9 cellular contexts compared by ENCODE assay signal in genomic region chr14:73463411-73463810, GRCh38. TPM values are rescaled to one million over a fixed set of nuclear protein-coding genes. Genes with fewer than 3 reads are reported as not detected.
A peak's percentile ranks its signal among the peaks of the same experiment; 100 is the strongest.
DNase-seq lines count a peak whose midpoint lies in the region; ATAC-seq and TF ChIP-seq lines count a peak whose summit lies in the region.
"Had no signal": no experiment of that assay in that cellular context is flagged by ENCODE, and none has a peak within 500 bp of the region (broad histone marks: within the 10 kb centered on the region; RNA-seq: fewer than 3 reads in every experiment).

No MANE protein-coding gene starts in this region.

- no peak overlapping the region for H3K27ac ChIP-seq in Panc1 (ENCODE audit: low read length)

- POLR2A ChIA-PET in Panc1 (lab: Charles Lee) = no interaction called here

- no peaks in the 10 kb centered on the region for H3K27me3 ChIP-seq in Panc1 (ENCODE audit: control insufficient read depth, insufficient read depth, low read length)

- H3K9me3 ChIP-seq in Panc1 (ENCODE audit: control insufficient read depth, insufficient read depth, low read depth, low read length) = no peaks in the 10 kb centered on the region

- ATAC-seq in Panc1 = no peak
- no peak for ATAC-seq in GM18873 (IDR thresholded peaks at IDR 0.05; ENCODE audit: low FRiP score, unreplicated experiment)

- H3K27me3 Mint-ChIP-seq in chondrocyte (ENCODE audit: low read depth) = no peaks in the 10 kb centered on the region
- H3K27me3 Mint-ChIP-seq: IgD-negative memory B cell had no signal

- peaks cover 68% of the 10 kb centered on the region for H3K4me1 Mint-ChIP-seq in chondrocyte (ENCODE audit: low read depth)

- DNase-seq in ELR (ENCODE audit: low read depth) (peak; percentile 97), Panc1 (ENCODE audit: low read depth, low spot score) (peak; percentile 39), chondrocyte (ENCODE audit: low spot score) (no peak), midbrain (lab: John Stamatoyannopoulos, UW) (peak; percentile 36), DMS153 (lab: John Stamatoyannopoulos, UW) (no peak), NCI-H1436 (lab: John Stamatoyannopoulos, UW) (no peak), COLO668 (lab: John Stamatoyannopoulos, UW; ENCODE audit: unreplicated experiment) (no peak)

- H3K36me3 Mint-ChIP-seq in chondrocyte (ENCODE audit: low read depth) = peaks cover under 1% of the 10 kb centered on the region
- H3K36me3 Mint-ChIP-seq: IgD-negative memory B cell had no signal

- no peak overlapping the region for H3K4me3 Mint-ChIP-seq in chondrocyte (ENCODE audit: unreplicated experiment)

- TF ChIP-seq CTCF in Panc1 (IDR thresholded peaks at IDR 0.05) = no peak
- TF ChIP-seq CTCF in chondrocyte (IDR thresholded peaks at IDR 0.05) = no peak

- H3K36me3 ChIP-seq in Panc1 (ENCODE audit: control insufficient read depth, insufficient read depth, low read length) = no peaks in the 10 kb centered on the region

- no peak overlapping the region for H3K4me3 ChIP-seq in Panc1 (ENCODE audit: low read depth in 2 of 2, low read length in 2 of 2)

- in situ Hi-C loops in Panc1 (cut with HindIII; ENCODE audit: low pct_unique_long_range_greater_than_20kb, low sequenced_read_pairs) = no loop called here

- H3K27ac Mint-ChIP-seq in chondrocyte (ENCODE audit: unreplicated experiment) = peak overlapping the region; percentile 62
- H3K27ac Mint-ChIP-seq: IgD-negative memory B cell had no signal

- intact Hi-C loops in Panc1 (cut with micrococcal nuclease; ENCODE audit: unreplicated experiment) = no loop called here

- no peaks in the 10 kb centered on the region for H3K9me3 Mint-ChIP-seq in chondrocyte (ENCODE audit: low read depth)
- H3K9me3 Mint-ChIP-seq: IgD-negative memory B cell had no signal

- H3K4me1 ChIP-seq in Panc1 (ENCODE audit: control insufficient read depth, insufficient read depth, low read length) = peaks cover 4% of the 10 kb centered on the region

- no TSS peak for BruUV-seq in Panc1 (replicated peaks; lab: Mats Ljungman, UMichigan)

- CTCF ChIA-PET in Panc1 (lab: Charles Lee) = interaction anchor here (0.6 kb wide), 1 partner anchor 9 kb away, joined by 3 read pairs; no protein-coding TSS in a partner anchor

RNA-seq across cellular contexts. Expression of gene NUMB, which starts 5.1 kb away (rescaled TPM):
- total RNA-seq in Panc1 (2021; ENCODE audit: unreplicated experiment) = 51.5 TPM
- polyA plus RNA-seq in Panc1 (2012; ENCODE audit: insufficient read length) = 30.0 TPM
- 59.2 to 60.9 TPM (median 60.7 TPM) in 3 replicates for total RNA-seq in chondrocyte

RNA-seq across cellular contexts. Expression of gene RIOX1, which starts 27.3 kb away (rescaled TPM):
- total RNA-seq in Panc1 (2021; ENCODE audit: unreplicated experiment) = 16.7 TPM
- 15.0 TPM for polyA plus RNA-seq in Panc1 (2012; ENCODE audit: insufficient read length)
- total RNA-seq in chondrocyte = 12.4 to 13.1 TPM (median 12.9 TPM) in 3 replicates

Comparison
In these comparisons a context has a peak if more than half of its experiments do, and no peak if none do; other contexts are left out.
1. DNase-seq: peak in ELR (single experiment), Panc1 (single experiment) and midbrain (single experiment); none in chondrocyte (single experiment), DMS153 (single experiment), NCI-H1436 (single experiment) and COLO668 (single experiment).